In the genomic region with DNA sequence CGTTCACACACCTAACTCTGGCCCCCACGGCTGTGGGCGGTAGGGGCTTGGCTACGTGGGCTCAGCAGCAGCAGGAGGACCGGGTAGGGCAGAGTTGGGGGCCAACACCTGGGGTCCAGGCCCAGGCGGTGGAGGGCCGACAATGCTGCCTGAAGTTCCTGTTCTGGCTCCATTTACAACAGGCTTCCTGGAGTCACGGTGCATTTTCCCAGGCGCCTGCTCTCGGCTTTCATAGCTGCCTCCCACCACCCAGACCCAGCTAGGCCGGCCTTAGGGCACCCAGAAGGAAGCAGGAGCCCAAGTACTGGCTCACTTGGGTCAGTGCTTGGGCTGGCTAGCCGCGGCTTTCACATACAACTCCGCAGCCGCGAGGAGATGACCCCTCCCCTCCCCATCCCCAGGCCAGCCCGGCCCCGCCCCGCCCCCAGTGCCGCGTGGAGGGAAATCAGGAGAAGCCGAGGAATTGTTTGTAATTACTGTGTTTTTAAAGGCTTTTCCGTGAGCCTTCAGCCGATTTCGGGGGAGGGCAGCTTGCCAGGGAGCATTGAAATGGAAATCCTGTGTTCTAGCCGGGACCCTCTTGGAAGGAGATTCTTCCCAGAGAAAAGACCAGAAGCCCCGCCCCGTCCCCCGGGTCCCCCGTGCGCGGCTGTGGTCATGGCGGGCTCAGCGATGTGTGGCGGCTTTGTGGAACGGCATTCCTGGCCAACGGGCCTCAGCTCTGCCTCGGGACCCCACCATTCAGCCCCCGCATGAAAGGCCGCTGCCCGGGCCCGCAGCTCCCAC, we compare ENCODE assay signal across 9 cellular contexts. TPM values are rescaled to one million over a fixed set of nuclear protein-coding genes. Genes with fewer than 3 reads are reported as not detected.
DNase-seq lines count a peak whose midpoint lies in the region; ATAC-seq and TF ChIP-seq lines count a peak whose summit lies in the region.
"Had no signal": no experiment of that assay in that cellular context is flagged by ENCODE, and none has a peak within 500 bp of the region (broad histone marks: within the 10 kb centered on the region; RNA-seq: fewer than 3 reads in every experiment).

No MANE protein-coding gene starts in this region.

- H3K9me3 Mint-ChIP-seq in activated CD8-positive, alpha-beta T cell treated with anti-CD3 and anti-CD28 coated beads, Interleukin-2, amount 10 ng/mL, durations not matched to agents 7 days and 5 days (ENCODE audit: insufficient read depth), result no peaks in the 10 kb centered on the region
- H3K9me3 Mint-ChIP-seq: dendritic cell treated with granulocyte-macrophage colony-stimulating factor and Interleukin-4, amounts not matched to agents 40 ng/mL and 50 ng/mL, for 4 days had no signal

- H3K79me2 ChIP-seq in mammary epithelial cell (ENCODE audit: insufficient read depth, low read length), result no peaks in the 10 kb centered on the region

- H3K9ac ChIP-seq in mammary epithelial cell (ENCODE audit: insufficient read depth, low read length), result no peak overlapping the region

- H3K4me3 Mint-ChIP-seq in activated CD8-positive, alpha-beta T cell treated with anti-CD3 and anti-CD28 coated beads, Interleukin-2, amount 10 ng/mL, durations not matched to agents 7 days and 5 days, result no peak overlapping the region
- H3K4me3 Mint-ChIP-seq: dendritic cell treated with granulocyte-macrophage colony-stimulating factor and Interleukin-4, amounts not matched to agents 40 ng/mL and 50 ng/mL, for 4 days had no signal

- peak overlapping the region; percentile 14 for H2AFZ ChIP-seq in mammary epithelial cell (ENCODE audit: low read depth, low read length)

- H4K20me1 ChIP-seq in mammary epithelial cell (ENCODE audit: insufficient read depth, low read length), result no peaks in the 10 kb centered on the region

- H3K27ac ChIP-seq in mammary epithelial cell (ENCODE audit: insufficient read depth, low read depth, low read length), result no peak overlapping the region

- H3K27me3 ChIP-seq in mammary epithelial cell (ENCODE audit: insufficient read depth, low read length), result no peaks in the 10 kb centered on the region

- no peak overlapping the region for H3K4me2 ChIP-seq in mammary epithelial cell (ENCODE audit: insufficient read depth, low read depth, low read length)

- CTCF ChIA-PET in mammary epithelial cell (lab: Charles Lee; ENCODE audit: low non-redundant PET), result no interaction called here
- CTCF ChIA-PET in activated CD8-positive, alpha-beta T cell treated with anti-CD3 and anti-CD28 coated beads, Interleukin-2, amount 10 ng/mL, durations not matched to agents 7 days and 5 days (lab: Charles Lee), result no interaction called here

- H3K9me3 ChIP-seq in mammary epithelial cell (replicated peaks; ENCODE audit: insufficient read depth, low read length) (no peaks in the 10 kb centered on the region), iPS-18c (ENCODE audit: control insufficient read depth, insufficient read depth, low read length) (no peaks in the 10 kb centered on the region)

- H3K4me1 ChIP-seq in mammary epithelial cell (ENCODE audit: insufficient read depth, low read length), result no peaks in the 10 kb centered on the region

- no TSS peak for BruUV-seq in mammary epithelial cell (replicated peaks; lab: Mats Ljungman, UMichigan)

- in situ Hi-C loops in mammary epithelial cell (cut with MboI; ENCODE audit: low sequenced_read_pairs in 2 of 2), result loop anchor here in 1 of 2 donors (25.0 kb wide), 1 partner anchor 299 kb away; the partner anchor contains the start of gene EFNB1

- H3K27me3 Mint-ChIP-seq in activated CD8-positive, alpha-beta T cell treated with anti-CD3 and anti-CD28 coated beads, Interleukin-2, amount 10 ng/mL, durations not matched to agents 7 days and 5 days (ENCODE audit: low read depth), result peaks cover 13% of the 10 kb centered on the region

- WGBS in mammary epithelial cell (ENCODE audit: low coverage, missing lambda C conversion rate), result 38% methylated on average over 14 of the region's 42 CpGs

- ATAC-seq in GM18502 (IDR thresholded peaks at IDR 0.05; ENCODE audit: poor library complexity, unreplicated experiment) (no peak), GM18861 (IDR thresholded peaks at IDR 0.05; ENCODE audit: unreplicated experiment) (no peak)
- ATAC-seq in activated CD8-positive, alpha-beta T cell treated with anti-CD3 and anti-CD28 coated beads, Interleukin-2, amount 10 ng/mL, durations not matched to agents 7 days and 5 days, result no peak

- POLR2A ChIA-PET in activated CD8-positive, alpha-beta T cell treated with anti-CD3 and anti-CD28 coated beads, Interleukin-2, amount 10 ng/mL, durations not matched to agents 7 days and 5 days (lab: Charles Lee), result no interaction called here

- dilution Hi-C loops in mammary epithelial cell (cut with HindIII; ENCODE audit: low sequenced_read_pairs), result no loop called here

- intact Hi-C loops in mammary epithelial cell (cut with micrococcal nuclease), result no loop called here

- TF ChIP-seq CTCF in mammary epithelial cell (conservative IDR thresholded peaks at IDR 0.05 in 1 of 2, IDR thresholded peaks at IDR 0.05 in 1 of 2; ENCODE audit: extremely low read depth in 1 of 2, insufficient read depth in 1 of 2, low read depth in 1 of 2, low read length in 2 of 2), result no peak

- H3K4me3 ChIP-seq in mammary epithelial cell (replicated peaks in 1 of 3; ENCODE audit: insufficient read depth in 1 of 3, low read depth in 2 of 3, low read length in 3 of 3) (no peak overlapping the region), iPS-18c (ENCODE audit: insufficient read depth, low read depth, low read length) (peak overlapping the region; percentile 29; the same call in 1 of the 2 replicates)

- no peaks in the 10 kb centered on the region for H3K4me1 Mint-ChIP-seq in activated CD8-positive, alpha-beta T cell treated with anti-CD3 and anti-CD28 coated beads, Interleukin-2, amount 10 ng/mL, durations not matched to agents 7 days and 5 days (ENCODE audit: low read depth)

- no peaks in the 10 kb centered on the region for H3K36me3 Mint-ChIP-seq in activated CD8-positive, alpha-beta T cell treated with anti-CD3 and anti-CD28 coated beads, Interleukin-2, amount 10 ng/mL, durations not matched to agents 7 days and 5 days (ENCODE audit: low read depth)

- peak; percentile 79 for DNase-seq in ELF-1 (ENCODE audit: low read depth, low spot score)
- DNase-seq in mammary epithelial cell, result no peak
- DNase-seq in retina, result peak; percentile 63
- DNase-seq in KG1 (lab: John Stamatoyannopoulos, UW), result no peak
- no peak for DNase-seq in activated CD8-positive, alpha-beta T cell treated with anti-CD3 and anti-CD28 coated beads, Interleukin-2, amount 10 ng/mL, durations not matched to agents 7 days and 5 days

- no peak overlapping the region for H3K27ac Mint-ChIP-seq in activated CD8-positive, alpha-beta T cell treated with anti-CD3 and anti-CD28 coated beads, Interleukin-2, amount 10 ng/mL, durations not matched to agents 7 days and 5 days
- H3K27ac Mint-ChIP-seq: dendritic cell treated with granulocyte-macrophage colony-stimulating factor and Interleukin-4, amounts not matched to agents 40 ng/mL and 50 ng/mL, for 4 days had no signal

- H3K36me3 ChIP-seq in mammary epithelial cell (ENCODE audit: insufficient read depth, low read length), result no peaks in the 10 kb centered on the region

RNA-seq across cellular contexts. Expression of gene PJA1, which starts 28.5 kb away (rescaled TPM):
- total RNA-seq in mammary epithelial cell, result 10 to 100 TPM; 21.2 to 32.9 TPM
- polyA plus RNA-seq in mammary epithelial cell, result 17.0 TPM
- 20.2 TPM for polyA minus RNA-seq in mammary epithelial cell
- 10 to 100 TPM; 14.1 to 18.9 TPM for total RNA-seq in activated CD8-positive, alpha-beta T cell treated with anti-CD3 and anti-CD28 coated beads, Interleukin-2, amount 10 ng/mL, durations not matched to agents 7 days and 5 days

Comparison
In these comparisons a context has a peak if more than half of its experiments do, and no peak if none do; other contexts are left out.
1. DNase-seq: peak in ELF-1 (single experiment) and retina (single experiment); none in mammary epithelial cell (single experiment), KG1 (single experiment) and activated CD8-positive, alpha-beta T cell treated with anti-CD3 and anti-CD28 coated beads, Interleukin-2, amount 10 ng/mL, durations not matched to agents 7 days and 5 days (single experiment).